Comparison of ENCODE assay signal across 8 cellular contexts in the genomic region with DNA sequence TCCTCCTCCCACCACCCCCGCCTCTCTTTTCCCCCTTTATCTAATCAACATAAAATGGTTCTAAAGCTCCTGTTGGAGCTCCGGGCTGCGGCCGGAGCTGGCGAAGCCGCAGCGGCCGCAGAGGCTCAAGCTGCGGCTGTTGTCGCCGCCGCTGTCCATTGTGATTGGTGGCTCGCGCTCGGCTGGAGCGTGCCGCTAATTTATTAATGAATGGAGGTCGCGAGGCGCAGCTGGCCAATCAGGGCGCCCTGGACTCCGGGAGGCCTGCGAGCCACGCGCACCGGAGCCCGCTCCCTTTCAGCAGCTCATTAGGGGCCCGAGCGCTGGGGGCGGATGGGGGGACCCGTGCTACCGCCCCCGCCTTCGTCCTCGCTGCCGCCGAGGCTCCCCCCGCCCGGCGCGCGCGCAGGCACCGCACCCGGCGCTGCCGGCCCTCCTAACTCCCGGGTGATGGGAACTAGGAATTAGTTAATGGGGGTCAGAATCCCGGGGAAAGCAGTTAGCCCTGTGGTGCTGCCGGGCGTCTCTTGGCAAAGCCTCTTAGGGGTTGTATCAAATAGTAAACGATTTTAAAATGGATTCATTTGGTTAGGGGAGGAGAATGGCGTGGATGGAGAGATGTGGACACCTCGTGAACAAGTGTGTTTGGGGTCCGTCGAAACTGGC. TPM values are rescaled to one million over a fixed set of nuclear protein-coding genes. Genes with fewer than 3 reads are reported as not detected.
DNase-seq lines count a peak whose midpoint lies in the region; ATAC-seq and TF ChIP-seq lines count a peak whose summit lies in the region.
"Had no signal": no experiment of that assay in that cellular context is flagged by ENCODE, and none has a peak within 500 bp of the region (broad histone marks: within the 10 kb centered on the region; RNA-seq: fewer than 3 reads in every experiment).

No MANE protein-coding gene starts in this region.

- H3K4me3 ChIP-seq in H7 (ENCODE audit: insufficient read depth, low read depth, low read length) (peak overlapping the region; percentile 19), ascending aorta (peak overlapping the region; percentile 64)

- no peaks in the 10 kb centered on the region for H3K36me3 ChIP-seq in H7 (replicated peaks; ENCODE audit: control insufficient read depth, insufficient read depth, low read length)
- no peaks in the 10 kb centered on the region for H3K36me3 ChIP-seq in ascending aorta

- TF ChIP-seq CTCF in ascending aorta (IDR thresholded peaks at IDR 0.05) = no peak

- no peak overlapping the region for H3K27ac ChIP-seq in ascending aorta

- no peaks in the 10 kb centered on the region for H3K9me3 ChIP-seq in ascending aorta

- intact Hi-C loops in ascending aorta (cut with DNase I) (loop anchor here (5.0 kb wide), 1 partner anchor 284 kb away; a partner anchor contains a TSS), sciatic nerve (cut with DNase I) (no loop called here)

- peaks cover 100% of the 10 kb centered on the region for H3K27me3 ChIP-seq in H7 (ENCODE audit: control insufficient read depth, insufficient read depth, low read length)
- peaks cover 55% of the 10 kb centered on the region for H3K27me3 ChIP-seq in ascending aorta

- ATAC-seq in GM18520 (IDR thresholded peaks at IDR 0.05; ENCODE audit: unreplicated experiment) = peak; percentile 19
- no peak for ATAC-seq in sciatic nerve

- H3K4me1 ChIP-seq in ascending aorta = peaks cover 5 to 16% of the 10 kb centered on the region in 2 donors

- DNase-seq in H7 (peak; percentile 92), NCI-H1417 treated with DMSO at 0.1 percent for 48 hours (lab: John Stamatoyannopoulos, UW) (peak; percentile 42), ascending aorta (ENCODE audit: low spot score in 2 of 2) (no peak), myocyte (ENCODE audit: low read depth) (peak; percentile 71), sciatic nerve (ENCODE audit: low spot score) (no peak), CD1c-positive myeloid dendritic cell (ENCODE audit: extremely low spot score) (no peak)

RNA-seq across cellular contexts. Expression of a gene that starts 0.6 kb away (rescaled TPM):
- not detected in 2 replicates for total RNA-seq in H7 (2014; rRNA removed; shearing (Covaris generic))
- total RNA-seq in ascending aorta = not detected
- total RNA-seq in myocyte = 0.40 TPM in 1 of 2 replicates, not detected in the other
- not detected for polyA plus RNA-seq in myocyte (2012)
- not detected for total RNA-seq in sciatic nerve
- total RNA-seq: pulmonary artery endothelial cell had no signal

Comparison
In these comparisons a context has a peak if more than half of its experiments do, and no peak if none do; other contexts are left out.
1. DNase-seq: peak in H7 (single experiment), NCI-H1417 treated with DMSO at 0.1 percent for 48 hours (single experiment) and myocyte (single experiment); none in ascending aorta (0 of 2), sciatic nerve (single experiment) and CD1c-positive myeloid dendritic cell (single experiment).